1 cellular context compared by ENCODE assay signal in genomic region chr3:40453933-40454332, GRCh38.
TF ChIP-seq lines count a peak whose summit lies in the region.

No MANE protein-coding gene starts in this region.

TF ChIP-seq in GM23338, 12 proteins besides CTCF, POLR2A, EP300 and RAD21 (continued from another document):
- TF ChIP-seq NANOG (IDR thresholded peaks at IDR 0.05; ENCODE audit: borderline replicate concordance), result no peak
